14 cellular contexts compared by ENCODE assay signal in the genomic region with DNA sequence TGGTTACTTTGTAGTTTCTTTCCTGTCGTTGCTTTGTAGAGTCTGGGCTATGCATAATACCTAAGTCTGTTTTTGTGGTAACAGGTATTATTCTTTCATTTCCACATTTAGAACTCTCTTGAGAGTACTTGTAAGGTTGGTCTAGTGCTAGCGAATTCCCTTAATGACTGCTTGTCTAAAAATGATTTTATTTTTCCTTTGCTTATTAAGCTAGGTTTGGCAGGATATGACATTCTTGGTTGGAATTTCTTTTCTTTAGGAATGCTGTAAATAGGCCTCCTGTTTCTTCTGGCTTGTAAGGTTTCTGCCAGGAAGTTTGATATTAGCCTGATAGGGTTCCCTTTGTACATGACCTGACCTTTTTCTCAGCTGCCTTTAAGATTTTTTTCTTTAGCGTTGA.
A peak's percentile ranks its signal among the peaks of the same experiment; 100 is the strongest.
DNase-seq lines count a peak whose midpoint lies in the region; ATAC-seq, FAIRE-seq and TF ChIP-seq lines count a peak whose summit lies in the region.
"Had no signal": no experiment of that assay in that cellular context is flagged by ENCODE, and none has a peak within 500 bp of the region (broad histone marks: within the 10 kb centered on the region; RNA-seq: fewer than 3 reads in every experiment).

No MANE protein-coding gene starts in this region.

- in situ Hi-C loops in GM12878 (cut with MboI), result no loop called here

- H3K4me3 ChIP-seq in GM12865 (ENCODE audit: low read depth, low read length), result no peak overlapping the region
- no peak overlapping the region for H3K4me3 ChIP-seq in GM12878

- no peaks in the 10 kb centered on the region for H3K36me3 ChIP-seq in GM12878 (ENCODE audit: control insufficient read depth in 2 of 2, insufficient read depth in 2 of 2, low read length in 1 of 2)

- WGBS in GM12878 (ENCODE audit: insufficient coverage, insufficient replicate concordance, low lambda C conversion rate, missing lambda C conversion rate), result 4% methylated on average over 3 of the region's 3 CpGs

- POLR2A ChIA-PET in GM12878 (lab: Charles Lee), result no interaction called here

- no peaks in the 10 kb centered on the region for H4K20me1 ChIP-seq in GM12878 (ENCODE audit: control insufficient read depth, insufficient read depth)

- FAIRE-seq in GM12878 (lab: Jason Lieb, UNC), result no peak

- ATAC-seq in GM19467 (IDR thresholded peaks at IDR 0.05; ENCODE audit: unreplicated experiment), result peak; percentile 76
- ATAC-seq in HG03108 (IDR thresholded peaks at IDR 0.05; ENCODE audit: unreplicated experiment), result peak; percentile 76
- ATAC-seq in GM12878, result peak; percentile 91
- no peak for ATAC-seq in esophagus mucosa
- ATAC-seq in HG03045 (IDR thresholded peaks at IDR 0.05; ENCODE audit: unreplicated experiment), result no peak
- ATAC-seq: activated CD8-positive, alpha-beta T cell treated with anti-CD3 and anti-CD28 coated beads, Interleukin-2, amount 10 ng/mL, durations not matched to agents 7 days and 5 days had no signal

- no peak overlapping the region for H3K9ac ChIP-seq in GM12878 (ENCODE audit: control insufficient read depth, insufficient read depth, low read length)

- TF ChIP-seq POLR2A in GM12878 (IDR thresholded peaks at IDR 0.05; ENCODE audit: low read depth, low read length), result no peak

- SMC1A ChIA-PET in GM12878 (lab: Charles Lee; ENCODE audit: uncharacterized antibody, unreplicated experiment), result no interaction called here

- H3K27me3 ChIP-seq in GM12878 (replicated peaks in 1 of 2; ENCODE audit: control insufficient read depth in 2 of 2, insufficient read depth in 2 of 2, low read length in 1 of 2), result no peaks in the 10 kb centered on the region

- no peak overlapping the region for H3K4me2 ChIP-seq in GM12878 (ENCODE audit: control insufficient read depth, insufficient read depth)

- no peak for TF ChIP-seq CTCF in GM12865 (IDR thresholded peaks at IDR 0.05; ENCODE audit: insufficient read depth, low read depth, low read length, missing control alignments)
- TF ChIP-seq CTCF in GM12878 (IDR thresholded peaks at IDR 0.05 in 2 of 3, conservative IDR thresholded peaks at IDR 0.05 in 1 of 3; ENCODE audit: control insufficient read depth in 2 of 3, extremely low read depth in 1 of 3, insufficient read depth in 1 of 3, low read depth in 3 of 3, low read length in 3 of 3), result no peak

- 0 out of 2 replicates have a peak, but pooled peaks cover 3% of the 10 kb centered on the region for H3K4me1 ChIP-seq in GM12878 (ENCODE audit: control insufficient read depth, insufficient read depth, low read length)

- RAD21 ChIA-PET in GM12878 (lab: Charles Lee; ENCODE audit: unreplicated experiment), result no interaction called here

- no peaks in the 10 kb centered on the region for H3K9me3 ChIP-seq in GM12878 (replicated peaks; ENCODE audit: control insufficient read depth, insufficient read depth, low read length)

- CTCF ChIA-PET in GM12878 (lab: Yijun Ruan, JAX), result no interaction called here

- no peak overlapping the region for H3K27ac ChIP-seq in GM12878 (ENCODE audit: control insufficient read depth, insufficient read depth)

- TF ChIP-seq EP300 in GM12878 (IDR thresholded peaks at IDR 0.05; ENCODE audit: borderline replicate concordance in 1 of 2, control insufficient read depth in 1 of 2, low read depth in 2 of 2, low read length in 2 of 2), result no peak

- H3K79me2 ChIP-seq in GM12878 (ENCODE audit: control insufficient read depth, insufficient read depth, low read length), result no peaks in the 10 kb centered on the region

- intact Hi-C loops in GM12878 (cut with micrococcal nuclease; ENCODE audit: unreplicated experiment), result no loop called here

- TF ChIP-seq RAD21 in GM12878 (IDR thresholded peaks at IDR 0.05; ENCODE audit: insufficient read depth, low read depth, low read length), result no peak

- BruUV-seq in GM12878 (replicated peaks; lab: Mats Ljungman, UMichigan), result no TSS peak

- DNase-seq in GM12865 (ENCODE audit: low read depth), result peak; percentile 22
- DNase-seq in GM12878 (ENCODE audit: low read depth, low spot score), result peak; percentile 12
- no peak for DNase-seq in Kasumi-1 (lab: John Stamatoyannopoulos, UW)
- DNase-seq in NCI-H748 treated with DMSO at 0.1 percent for 48 hours (lab: John Stamatoyannopoulos, UW), result no peak
- DNase-seq: activated CD8-positive, alpha-beta T cell treated with anti-CD3 and anti-CD28 coated beads, Interleukin-2, amount 10 ng/mL, durations not matched to agents 7 days and 5 days; H9; islet precursor cell; KG1; NCI-H526; stimulated activated CD4-positive, alpha-beta T cell treated with anti-CD3 and anti-CD28 coated beads, Interleukin-2, amount 100 ng/mL, for 24 hours had no signal

- no peak overlapping the region for H2AFZ ChIP-seq in GM12878 (ENCODE audit: control insufficient read depth, low read depth, low read length)

TF ChIP-seq in GM12878, 131 proteins besides CTCF, POLR2A, EP300 and RAD21:
- TF ChIP-seq JUNB (IDR thresholded peaks at IDR 0.05), result no peak
- TF ChIP-seq, protein P1, sequence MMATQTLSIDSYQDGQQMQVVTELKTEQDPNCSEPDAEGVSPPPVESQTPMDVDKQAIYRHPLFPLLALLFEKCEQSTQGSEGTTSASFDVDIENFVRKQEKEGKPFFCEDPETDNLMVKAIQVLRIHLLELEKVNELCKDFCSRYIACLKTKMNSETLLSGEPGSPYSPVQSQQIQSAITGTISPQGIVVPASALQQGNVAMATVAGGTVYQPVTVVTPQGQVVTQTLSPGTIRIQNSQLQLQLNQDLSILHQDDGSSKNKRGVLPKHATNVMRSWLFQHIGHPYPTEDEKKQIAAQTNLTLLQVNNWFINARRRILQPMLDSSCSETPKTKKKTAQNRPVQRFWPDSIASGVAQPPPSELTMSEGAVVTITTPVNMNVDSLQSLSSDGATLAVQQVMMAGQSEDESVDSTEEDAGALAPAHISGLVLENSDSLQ (IDR thresholded peaks at IDR 0.05), result no peak
- TF ChIP-seq MEF2B (IDR thresholded peaks at IDR 0.05; ENCODE audit: partially characterized antibody, poor library complexity, severe bottlenecking), result peak; percentile 54
- no peak for TF ChIP-seq ASH2L (IDR thresholded peaks at IDR 0.05; ENCODE audit: borderline replicate concordance, low read depth)
- TF ChIP-seq MYB (IDR thresholded peaks at IDR 0.05; ENCODE audit: borderline replicate concordance, low read depth, low read length), result no peak
- peak; percentile 8; the same call in 1 of the 2 replicates for TF ChIP-seq SPI1 (IDR thresholded peaks at IDR 0.05; ENCODE audit: borderline replicate concordance, insufficient read depth, low read depth, low read length)
- TF ChIP-seq TARDBP (IDR thresholded peaks at IDR 0.05; ENCODE audit: borderline replicate concordance), result no peak
- TF ChIP-seq, protein P2, sequence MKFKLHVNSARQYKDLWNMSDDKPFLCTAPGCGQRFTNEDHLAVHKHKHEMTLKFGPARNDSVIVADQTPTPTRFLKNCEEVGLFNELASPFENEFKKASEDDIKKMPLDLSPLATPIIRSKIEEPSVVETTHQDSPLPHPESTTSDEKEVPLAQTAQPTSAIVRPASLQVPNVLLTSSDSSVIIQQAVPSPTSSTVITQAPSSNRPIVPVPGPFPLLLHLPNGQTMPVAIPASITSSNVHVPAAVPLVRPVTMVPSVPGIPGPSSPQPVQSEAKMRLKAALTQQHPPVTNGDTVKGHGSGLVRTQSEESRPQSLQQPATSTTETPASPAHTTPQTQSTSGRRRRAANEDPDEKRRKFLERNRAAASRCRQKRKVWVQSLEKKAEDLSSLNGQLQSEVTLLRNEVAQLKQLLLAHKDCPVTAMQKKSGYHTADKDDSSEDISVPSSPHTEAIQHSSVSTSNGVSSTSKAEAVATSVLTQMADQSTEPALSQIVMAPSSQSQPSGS (IDR thresholded peaks at IDR 0.05; ENCODE audit: low read length), result no peak

Comparison
In these comparisons a context has a peak if more than half of its experiments do, and no peak if none do; other contexts are left out.
1. DNase-seq: peak in GM12865 (single experiment) and GM12878 (single experiment); none in Kasumi-1 (0 of 2) and NCI-H748 treated with DMSO at 0.1 percent for 48 hours (single experiment).
2. ATAC-seq: peak in GM19467 (single experiment), HG03108 (single experiment) and GM12878 (single experiment); none in esophagus mucosa (single experiment) and HG03045 (single experiment).